ENCODE assay signal across 8 cellular contexts in genomic region chr3:57805674-57806073, GRCh38. TPM values are rescaled to one million over a fixed set of nuclear protein-coding genes. Genes with fewer than 3 reads are reported as not detected.
A peak's percentile ranks its signal among the peaks of the same experiment; 100 is the strongest.
DNase-seq lines count a peak whose midpoint lies in the region; ATAC-seq, FAIRE-seq and TF ChIP-seq lines count a peak whose summit lies in the region.

No MANE protein-coding gene starts in this region.

- ATAC-seq in HG03095 (IDR thresholded peaks at IDR 0.05; ENCODE audit: unreplicated experiment), result no peak

- H3K36me3 ChIP-seq in BJ (ENCODE audit: control insufficient read depth, insufficient read depth, low read length) (no peaks in the 10 kb centered on the region), astrocyte (ENCODE audit: insufficient read depth, low read length) (no peaks in the 10 kb centered on the region)

- H3K9ac ChIP-seq in astrocyte (ENCODE audit: low read length), result no peak overlapping the region

- H3K4me3 Mint-ChIP-seq in astrocyte (ENCODE audit: unreplicated experiment), result no peak overlapping the region

- peak; percentile 35 for DNase-seq in BJ (ENCODE audit: low read depth)
- DNase-seq in HT1080 (ENCODE audit: low read depth), result peak; percentile 96
- DNase-seq in astrocyte (ENCODE audit: low read depth), result peak; percentile 82
- peak; percentile 94 for DNase-seq in kidney tubule cell (ENCODE audit: low spot score)
- no peak for DNase-seq in GM20000 (ENCODE audit: low spot score)
- DNase-seq in HT-29 (ENCODE audit: low spot score), result no peak
- DNase-seq in NCI-H2171 treated with DMSO at 0.1 percent for 48 hours (lab: John Stamatoyannopoulos, UW), result no peak

- TF ChIP-seq CTCF in BJ (IDR thresholded peaks at IDR 0.05; ENCODE audit: insufficient read depth, low read depth, low read length) (no peak), astrocyte (IDR thresholded peaks at IDR 0.05; ENCODE audit: insufficient read depth, low read depth, low read length) (no peak), GM20000 (IDR thresholded peaks at IDR 0.05; ENCODE audit: extremely low read depth, missing control alignments) (no peak)

- H3K4me1 Mint-ChIP-seq in astrocyte (ENCODE audit: low read depth, unreplicated experiment), result peaks cover 31% of the 10 kb centered on the region

- H3K27ac Mint-ChIP-seq in astrocyte (ENCODE audit: unreplicated experiment), result no peak overlapping the region

- H3K79me2 ChIP-seq in astrocyte (ENCODE audit: insufficient read depth, low read length), result peaks cover 80% of the 10 kb centered on the region

- FAIRE-seq in astrocyte (lab: Jason Lieb, UNC), result peak; percentile 73

- peaks cover 21% of the 10 kb centered on the region for H3K4me1 ChIP-seq in astrocyte (ENCODE audit: insufficient read depth, low read length)

- H2AFZ ChIP-seq in astrocyte (ENCODE audit: low read depth, low read length), result no peak overlapping the region

- no peaks in the 10 kb centered on the region for H3K36me3 Mint-ChIP-seq in astrocyte (ENCODE audit: low read depth, unreplicated experiment)

- H3K9me3 ChIP-seq in astrocyte (ENCODE audit: insufficient read depth, low read depth, low read length), result no peaks in the 10 kb centered on the region

- H3K27ac ChIP-seq in astrocyte (ENCODE audit: low read depth, low read length), result peak overlapping the region; percentile 44

- H4K20me1 ChIP-seq in astrocyte (ENCODE audit: insufficient read depth, low read length), result peaks cover 79% of the 10 kb centered on the region

- H3K27me3 ChIP-seq in BJ (ENCODE audit: control insufficient read depth, insufficient read depth, low read length), result no peaks in the 10 kb centered on the region
- no peaks in the 10 kb centered on the region for H3K27me3 ChIP-seq in astrocyte (ENCODE audit: insufficient read depth, low read length)

- peak overlapping the region; percentile 10 for H3K4me2 ChIP-seq in astrocyte (ENCODE audit: low read length)

- no peaks in the 10 kb centered on the region for H3K9me3 Mint-ChIP-seq in astrocyte (ENCODE audit: unreplicated experiment)

- POLR2A ChIA-PET in BJ (lab: Charles Lee), result interaction anchor here (0.7 kb wide), 1 partner anchor 39 kb away, joined by 6 read pairs; no protein-coding TSS in a partner anchor

- no peaks in the 10 kb centered on the region for H3K27me3 Mint-ChIP-seq in astrocyte (ENCODE audit: low read depth, unreplicated experiment)

- no peak overlapping the region for H3K4me3 ChIP-seq in BJ (ENCODE audit: low read depth, low read length)
- no peak overlapping the region for H3K4me3 ChIP-seq in astrocyte (ENCODE audit: insufficient read depth, low read depth, low read length)

- CTCF ChIA-PET in BJ (lab: Yijun Ruan, JAX), result no interaction called here

RNA-seq across cellular contexts. Expression of gene SLMAP, which starts 49.6 kb away (rescaled TPM):
- polyA plus RNA-seq in BJ (2011; rRNA removed), result 24.1 and 28.6 TPM in 2 replicates
- polyA minus RNA-seq in BJ (2011; rRNA and poly(A)+ RNA removed), result 50.6 and 51.4 TPM in 2 replicates
- 37.9 and 48.0 TPM in 2 replicates for total RNA-seq in HT1080 (2014; rRNA removed; shearing (Covaris generic))
- polyA plus RNA-seq in HT1080 (2015; cell fraction: cytosol; rRNA removed), result 34.8 and 48.2 TPM in 2 replicates
- polyA plus RNA-seq in HT1080 (2015; cell fraction: nucleus; rRNA removed), result 40.7 and 43.2 TPM in 2 replicates
- total RNA-seq in astrocyte, result 68.7 and 71.4 TPM in 2 replicates
- total RNA-seq in HT-29 (2014; rRNA removed; shearing (Covaris generic)), result 51.7 and 57.2 TPM in 2 replicates

Comparison
In these comparisons a context has a peak if more than half of its experiments do, and no peak if none do; other contexts are left out.
1. DNase-seq: peak in BJ (single experiment), HT1080 (single experiment), astrocyte (single experiment) and kidney tubule cell (single experiment); none in GM20000 (single experiment), HT-29 (single experiment) and NCI-H2171 treated with DMSO at 0.1 percent for 48 hours (single experiment).